Comparison of ENCODE assay signal across 1 cellular context in the genomic region with DNA sequence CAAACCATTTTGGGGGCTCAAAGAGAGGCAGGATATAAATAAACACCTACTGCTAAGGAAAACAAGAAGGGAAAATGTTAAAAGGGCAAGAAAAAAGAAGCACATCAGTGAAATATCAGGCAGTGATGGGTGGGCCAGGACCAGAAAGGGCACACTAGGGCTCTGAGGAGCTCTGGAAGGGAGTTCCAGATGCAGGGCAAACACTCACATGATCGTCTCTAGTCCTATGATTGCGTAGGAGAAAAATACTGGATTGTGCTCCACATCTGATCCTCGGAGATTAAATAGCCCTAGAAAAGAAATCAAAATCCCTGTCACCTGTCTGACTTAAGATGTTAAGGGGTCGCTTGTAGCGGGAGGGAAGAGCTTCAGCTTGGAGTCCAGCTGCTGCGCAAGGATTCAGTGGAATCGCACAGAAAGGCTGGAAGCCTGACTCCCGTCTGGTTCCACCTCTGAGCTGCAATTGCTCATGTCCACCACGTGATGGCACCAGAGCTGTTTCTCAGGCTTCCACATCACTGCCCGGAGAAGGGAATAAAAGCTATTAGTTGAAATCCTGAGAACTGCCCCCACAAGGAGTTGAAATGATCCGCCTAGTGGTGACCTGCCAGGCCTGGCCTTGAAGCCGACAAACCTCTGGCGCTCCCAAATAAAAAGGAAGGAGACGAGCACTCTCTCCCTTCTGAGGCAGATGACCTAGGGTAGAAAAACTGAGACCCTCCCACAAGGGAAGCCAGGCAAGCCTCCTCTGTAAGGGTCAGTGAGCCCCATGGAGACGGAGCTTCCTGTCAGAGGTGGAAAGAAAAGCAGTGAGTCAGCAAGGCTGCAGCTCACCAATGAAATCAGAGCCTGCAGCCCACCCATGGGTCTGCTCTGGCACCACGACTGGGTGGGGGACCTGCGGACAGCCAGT.
TF ChIP-seq lines count a peak whose summit lies in the region.

No MANE protein-coding gene starts in this region.

TF ChIP-seq in K562, 482 proteins besides CTCF, POLR2A, EP300 and RAD21 (continued from another document):
- TF ChIP-seq, protein P1, sequence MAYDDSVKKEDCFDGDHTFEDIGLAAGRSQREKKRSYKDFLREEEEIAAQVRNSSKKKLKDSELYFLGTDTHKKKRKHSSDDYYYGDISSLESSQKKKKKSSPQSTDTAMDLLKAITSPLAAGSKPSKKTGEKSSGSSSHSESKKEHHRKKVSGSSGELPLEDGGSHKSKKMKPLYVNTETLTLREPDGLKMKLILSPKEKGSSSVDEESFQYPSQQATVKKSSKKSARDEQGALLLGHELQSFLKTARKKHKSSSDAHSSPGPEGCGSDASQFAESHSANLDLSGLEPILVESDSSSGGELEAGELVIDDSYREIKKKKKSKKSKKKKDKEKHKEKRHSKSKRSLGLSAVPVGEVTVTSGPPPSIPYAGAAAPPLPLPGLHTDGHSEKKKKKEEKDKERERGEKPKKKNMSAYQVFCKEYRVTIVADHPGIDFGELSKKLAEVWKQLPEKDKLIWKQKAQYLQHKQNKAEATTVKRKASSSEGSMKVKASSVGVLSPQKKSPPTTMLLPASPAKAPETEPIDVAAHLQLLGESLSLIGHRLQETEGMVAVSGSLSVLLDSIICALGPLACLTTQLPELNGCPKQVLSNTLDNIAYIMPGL (CRISPR knock-in tag; IDR thresholded peaks at IDR 0.05), result no peak
- peak; percentile 72 for TF ChIP-seq DEAF1 (CRISPR knock-in tag; IDR thresholded peaks at IDR 0.05)
- TF ChIP-seq NFE2 (IDR thresholded peaks at IDR 0.05; ENCODE audit: low read depth), result 0 out of 2 replicates have a peak, but pooled peaks have one; percentile 7
- peak; percentile 28 to 89; a peak in 3 of 4 replicates for TF ChIP-seq MAZ (CRISPR knock-in tag; conservative IDR thresholded peaks at IDR 0.05 in 1 of 2, IDR thresholded peaks at IDR 0.05 in 1 of 2)
- TF ChIP-seq SMC3 (conservative IDR thresholded peaks at IDR 0.05; ENCODE audit: insufficient read depth, low read depth, low read length), result peak; percentile 79
- 0 out of 2 replicates have a peak, but pooled peaks have one; percentile 18 for TF ChIP-seq JUND (IDR thresholded peaks at IDR 0.05; ENCODE audit: borderline replicate concordance, low read depth, low read length)
- no peak; the same call in 2 of the 3 replicates for TF ChIP-seq JUND (tag; IDR thresholded peaks at IDR 0.05; ENCODE audit: borderline replicate concordance, low read depth, low read length)
- peak; percentile 75; the same call in 1 of the 2 replicates for TF ChIP-seq TOE1 (IDR thresholded peaks at IDR 0.05; ENCODE audit: borderline replicate concordance)
- no peak for TF ChIP-seq TOE1 (CRISPR knock-in tag; IDR thresholded peaks at IDR 0.05; ENCODE audit: borderline replicate concordance, low read depth)
- TF ChIP-seq ATF7 (IDR thresholded peaks at IDR 0.05), result peak; percentile 34; the same call in 1 of the 2 replicates
- peak; percentile 68 for TF ChIP-seq USF1 (CRISPR knock-in tag; IDR thresholded peaks at IDR 0.05)
- no peak for TF ChIP-seq NR2C2 (CRISPR knock-in tag; IDR thresholded peaks at IDR 0.05)
- TF ChIP-seq NR2C2 (tag; IDR thresholded peaks at IDR 0.05), result peak; percentile 33; the same call in 1 of the 2 replicates
- TF ChIP-seq NR2C1 (IDR thresholded peaks at IDR 0.05), result peak; percentile 47; the same call in 1 of the 2 replicates
- peak; percentile 62 for TF ChIP-seq NR2C1 (tag; IDR thresholded peaks at IDR 0.05)
- TF ChIP-seq, protein P2, sequence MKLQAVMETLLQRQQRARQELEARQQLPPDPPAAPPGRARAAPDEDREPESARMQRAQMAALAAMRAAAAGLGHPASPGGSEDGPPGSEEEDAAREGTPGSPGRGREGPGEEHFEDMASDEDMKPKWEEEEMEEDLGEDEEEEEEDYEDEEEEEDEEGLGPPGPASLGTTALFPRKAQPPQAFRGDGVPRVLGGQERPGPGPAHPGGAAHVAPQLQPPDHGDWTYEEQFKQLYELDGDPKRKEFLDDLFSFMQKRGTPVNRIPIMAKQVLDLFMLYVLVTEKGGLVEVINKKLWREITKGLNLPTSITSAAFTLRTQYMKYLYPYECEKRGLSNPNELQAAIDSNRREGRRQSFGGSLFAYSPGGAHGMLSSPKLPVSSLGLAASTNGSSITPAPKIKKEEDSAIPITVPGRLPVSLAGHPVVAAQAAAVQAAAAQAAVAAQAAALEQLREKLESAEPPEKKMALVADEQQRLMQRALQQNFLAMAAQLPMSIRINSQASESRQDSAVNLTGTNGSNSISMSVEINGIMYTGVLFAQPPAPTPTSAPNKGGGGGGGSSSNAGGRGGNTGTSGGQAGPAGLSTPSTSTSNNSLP (IDR thresholded peaks at IDR 0.05; ENCODE audit: borderline replicate concordance, low read depth, low read length), result peak; percentile 86; the same call in 1 of the 2 replicates
- no peak for TF ChIP-seq ZNF347 (CRISPR knock-in tag; IDR thresholded peaks at IDR 0.05; ENCODE audit: low read depth)
- TF ChIP-seq ZNF316 (IDR thresholded peaks at IDR 0.05), result 0 out of 2 replicates have a peak, but pooled peaks have one; percentile 20
- TF ChIP-seq, protein P3, sequence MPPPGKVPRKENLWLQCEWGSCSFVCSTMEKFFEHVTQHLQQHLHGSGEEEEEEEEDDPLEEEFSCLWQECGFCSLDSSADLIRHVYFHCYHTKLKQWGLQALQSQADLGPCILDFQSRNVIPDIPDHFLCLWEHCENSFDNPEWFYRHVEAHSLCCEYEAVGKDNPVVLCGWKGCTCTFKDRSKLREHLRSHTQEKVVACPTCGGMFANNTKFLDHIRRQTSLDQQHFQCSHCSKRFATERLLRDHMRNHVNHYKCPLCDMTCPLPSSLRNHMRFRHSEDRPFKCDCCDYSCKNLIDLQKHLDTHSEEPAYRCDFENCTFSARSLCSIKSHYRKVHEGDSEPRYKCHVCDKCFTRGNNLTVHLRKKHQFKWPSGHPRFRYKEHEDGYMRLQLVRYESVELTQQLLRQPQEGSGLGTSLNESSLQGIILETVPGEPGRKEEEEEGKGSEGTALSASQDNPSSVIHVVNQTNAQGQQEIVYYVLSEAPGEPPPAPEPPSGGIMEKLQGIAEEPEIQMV (tag; conservative IDR thresholded peaks at IDR 0.05; ENCODE audit: low read depth), result no peak
- 0 out of 2 replicates have a peak, but pooled peaks have one; percentile 14 for TF ChIP-seq C11orf30 (IDR thresholded peaks at IDR 0.05; ENCODE audit: low read depth)
- TF ChIP-seq KLF13 (tag; IDR thresholded peaks at IDR 0.05; ENCODE audit: borderline replicate concordance, low read depth), result no peak
- TF ChIP-seq MYC (IDR thresholded peaks at IDR 0.05; ENCODE audit: low read depth, low read length), result 0 out of 2 replicates have a peak, but pooled peaks have one; percentile 10
- TF ChIP-seq MYC (CRISPR knock-in tag; IDR thresholded peaks at IDR 0.05; ENCODE audit: borderline replicate concordance, low read depth), result no peak
- TF ChIP-seq KLF16 (IDR thresholded peaks at IDR 0.05), result 0 out of 2 replicates have a peak, but pooled peaks have one; percentile 19
- TF ChIP-seq ZBTB2 (IDR thresholded peaks at IDR 0.05), result no peak
- TF ChIP-seq, protein P4, sequence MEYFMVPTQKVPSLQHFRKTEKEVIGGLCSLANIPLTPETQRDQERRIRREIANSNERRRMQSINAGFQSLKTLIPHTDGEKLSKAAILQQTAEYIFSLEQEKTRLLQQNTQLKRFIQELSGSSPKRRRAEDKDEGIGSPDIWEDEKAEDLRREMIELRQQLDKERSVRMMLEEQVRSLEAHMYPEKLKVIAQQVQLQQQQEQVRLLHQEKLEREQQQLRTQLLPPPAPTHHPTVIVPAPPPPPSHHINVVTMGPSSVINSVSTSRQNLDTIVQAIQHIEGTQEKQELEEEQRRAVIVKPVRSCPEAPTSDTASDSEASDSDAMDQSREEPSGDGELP (CRISPR knock-in tag; IDR thresholded peaks at IDR 0.05; ENCODE audit: borderline replicate concordance), result peak; percentile 30; the same call in 1 of the 2 replicates
- 0 out of 2 replicates have a peak, but pooled peaks have one; percentile 23 for TF ChIP-seq MAX (CRISPR knock-in tag; IDR thresholded peaks at IDR 0.05)
TF ChIP-seq in K562: peak in this region for 22.
